ENCODE assay signal across 18 cellular contexts in genomic region chr14:99632410-99633035, GRCh38.
"Had no signal": no experiment of that assay in that cellular context is flagged by ENCODE, and none has a peak within 500 bp of the region (broad histone marks: within the 10 kb centered on the region; RNA-seq: fewer than 3 reads in every experiment).

No MANE protein-coding gene starts in this region.

- H3K9me3 ChIP-seq: body of pancreas, spleen, thyroid gland had no signal

- H3K36me3 Mint-ChIP-seq: activated naive CD8-positive, alpha-beta T cell had no signal

- FAIRE-seq: keratinocyte had no signal

- H3K36me3 ChIP-seq: spleen, thyroid gland had no signal

- H3K27ac Mint-ChIP-seq: activated naive CD8-positive, alpha-beta T cell; effector memory CD8-positive, alpha-beta T cell; nephron had no signal

- ATAC-seq: body of pancreas; effector memory CD8-positive, alpha-beta T cell; left lobe of liver had no signal

- H3K27ac ChIP-seq: body of pancreas, epithelial cell of prostate, spleen, thyroid gland had no signal

- H3K4me3 Mint-ChIP-seq: activated naive CD8-positive, alpha-beta T cell; effector memory CD8-positive, alpha-beta T cell; nephron had no signal

- H3K9me3 Mint-ChIP-seq: effector memory CD8-positive, alpha-beta T cell; nephron had no signal

- DNase-seq: activated CD4-positive, alpha-beta T cell treated with anti-CD3 and anti-CD28 coated beads, Interleukin-2, amount 50 U/mL, for 1 hour; activated T-cell treated with anti-CD3 and anti-CD28 coated beads for 4 hours; amygdala; body of pancreas; effector memory CD8-positive, alpha-beta T cell; foreskin fibroblast; hippocampal formation; nucleus accumbens; spleen; stimulated activated CD4-positive, alpha-beta T cell treated with anti-CD3 and anti-CD28 coated beads, Interleukin-4, amount 100 ng/mL, for 4 hours; stimulated activated naive CD4-positive, alpha-beta T cell treated with Interleukin-2 at 50 U/mL for 16 hours; thyroid gland had no signal

- H3K4me3 ChIP-seq: body of pancreas, lung, spleen, thyroid gland had no signal

- H3K27me3 ChIP-seq: body of pancreas, thyroid gland had no signal
